Comparison of ENCODE assay signal across 8 cellular contexts in genomic region chr5:176542596-176543427, GRCh38. TPM values are rescaled to one million over a fixed set of nuclear protein-coding genes. Genes with fewer than 3 reads are reported as not detected.
DNase-seq lines count a peak whose midpoint lies in the region; ATAC-seq, FAIRE-seq and TF ChIP-seq lines count a peak whose summit lies in the region.

No MANE protein-coding gene starts in this region.

- peaks cover 17% of the 10 kb centered on the region for H3K27me3 Mint-ChIP-seq in nephron (ENCODE audit: low read depth)

- no peaks in the 10 kb centered on the region for H3K36me3 Mint-ChIP-seq in nephron (ENCODE audit: low read depth)

- H3K27ac ChIP-seq in DND-41 (ENCODE audit: low read length) (peak overlapping the region; percentile 61; the same call in 1 of the 2 replicates), esophagus (ENCODE audit: low read depth in 2 of 2, low read length in 1 of 2) (peak overlapping the region; percentile 96 to 98)

- H4K20me1 ChIP-seq in DND-41 (ENCODE audit: insufficient read depth, low read length), result no peaks in the 10 kb centered on the region

- H3K9me3 ChIP-seq in DND-41 (ENCODE audit: insufficient read depth, low read length, severe bottlenecking), result no peaks in the 10 kb centered on the region
- no peaks in the 10 kb centered on the region for H3K9me3 ChIP-seq in esophagus (ENCODE audit: control insufficient read depth in 2 of 2, insufficient read depth in 1 of 2, low read depth in 1 of 2, low read length in 1 of 2)

- DNase-seq in DND-41, result no peak
- peak; percentile 69 for DNase-seq in UCSD-AML1 (lab: John Stamatoyannopoulos, UW; ENCODE audit: unreplicated experiment)
- no peak for DNase-seq in NCI-H1694 (lab: John Stamatoyannopoulos, UW)
- no peak for DNase-seq in RCC 7860 (ENCODE audit: low spot score)

- H3K4me3 ChIP-seq in DND-41 (ENCODE audit: low read depth in 1 of 2, low read length in 2 of 2), result peak overlapping the region; percentile 65 to 84; a peak in 3 of 4 replicates
- H3K4me3 ChIP-seq in esophagus (ENCODE audit: low read depth in 1 of 2, low read length in 2 of 2), result peak overlapping the region; percentile 66 to 82

- 1 to 2% methylated on average over 60 to 110 of the region's 110 CpGs for WGBS in esophagus, 2 donors

- H3K9ac ChIP-seq in DND-41 (ENCODE audit: low read depth, low read length), result peak overlapping the region; percentile 70

- ATAC-seq in DND-41 (ENCODE audit: insufficient read depth, low read depth) (peak; percentile 15; the same call in 2 of the 3 replicates), GM19351 (IDR thresholded peaks at IDR 0.05; ENCODE audit: unreplicated experiment) (peak; percentile 45), HG03342 (IDR thresholded peaks at IDR 0.05; ENCODE audit: unreplicated experiment) (peak; percentile 42)

- H3K9me3 Mint-ChIP-seq in nephron, result no peaks in the 10 kb centered on the region

- H2AFZ ChIP-seq in DND-41 (ENCODE audit: low read depth, low read length), result peak overlapping the region; percentile 97

- peak overlapping the region; percentile 89 for H3K4me2 ChIP-seq in DND-41 (ENCODE audit: insufficient read depth, low read length)

- peaks cover 8% of the 10 kb centered on the region for H3K27me3 ChIP-seq in DND-41 (ENCODE audit: insufficient read depth, low read length, poor library complexity)
- no peaks in the 10 kb centered on the region for H3K27me3 ChIP-seq in esophagus (ENCODE audit: control insufficient read depth in 1 of 2, insufficient read depth in 2 of 2, low read length in 2 of 2)

- 0 out of 2 replicates have a peak, but pooled peaks cover 2% of the 10 kb centered on the region for H3K79me2 ChIP-seq in DND-41 (ENCODE audit: insufficient read depth, low read length)

- H3K4me1 Mint-ChIP-seq in nephron, result peaks cover 44% of the 10 kb centered on the region

- H3K4me1 ChIP-seq in DND-41 (ENCODE audit: insufficient read depth, low read length), result peaks cover 56% of the 10 kb centered on the region
- peaks cover 0 to 25% of the 10 kb centered on the region in 2 donors for H3K4me1 ChIP-seq in esophagus (ENCODE audit: control insufficient read depth in 2 of 2, insufficient read depth in 2 of 2, low read length in 1 of 2)

- H3K36me3 ChIP-seq in DND-41 (ENCODE audit: insufficient read depth, low read length) (no peaks in the 10 kb centered on the region), esophagus (ENCODE audit: control insufficient read depth in 2 of 2, insufficient read depth in 2 of 2, low read length in 1 of 2) (no peaks in the 10 kb centered on the region)

- H3K27ac Mint-ChIP-seq in nephron, result peak overlapping the region; percentile 73 to 92 (median 92)

- peak overlapping the region; percentile 86 to 93 (median 88) for H3K4me3 Mint-ChIP-seq in nephron

- FAIRE-seq in RCC 7860 (lab: Jason Lieb, UNC), result no peak

- TF ChIP-seq CTCF in DND-41 (IDR thresholded peaks at IDR 0.05; ENCODE audit: borderline replicate concordance, extremely low read depth, low read length, poor library complexity, severe bottlenecking) (peak; percentile 48), nephron (IDR thresholded peaks at IDR 0.05; ENCODE audit: unreplicated experiment in 3 of 3) (peak in 1 of 3 experiments; percentile 21)

RNA-seq across cellular contexts. Expression of gene RNF44, which starts 5.6 kb away (rescaled TPM):
- 10 to 100 TPM; 12.9 to 24.0 TPM for polyA plus RNA-seq in esophagus

RNA-seq across cellular contexts. Expression of gene CDHR2, which starts 6.3 kb away (rescaled TPM):
- under 1 TPM; 0.01 to 0.08 TPM for polyA plus RNA-seq in esophagus
